In the genomic region with DNA sequence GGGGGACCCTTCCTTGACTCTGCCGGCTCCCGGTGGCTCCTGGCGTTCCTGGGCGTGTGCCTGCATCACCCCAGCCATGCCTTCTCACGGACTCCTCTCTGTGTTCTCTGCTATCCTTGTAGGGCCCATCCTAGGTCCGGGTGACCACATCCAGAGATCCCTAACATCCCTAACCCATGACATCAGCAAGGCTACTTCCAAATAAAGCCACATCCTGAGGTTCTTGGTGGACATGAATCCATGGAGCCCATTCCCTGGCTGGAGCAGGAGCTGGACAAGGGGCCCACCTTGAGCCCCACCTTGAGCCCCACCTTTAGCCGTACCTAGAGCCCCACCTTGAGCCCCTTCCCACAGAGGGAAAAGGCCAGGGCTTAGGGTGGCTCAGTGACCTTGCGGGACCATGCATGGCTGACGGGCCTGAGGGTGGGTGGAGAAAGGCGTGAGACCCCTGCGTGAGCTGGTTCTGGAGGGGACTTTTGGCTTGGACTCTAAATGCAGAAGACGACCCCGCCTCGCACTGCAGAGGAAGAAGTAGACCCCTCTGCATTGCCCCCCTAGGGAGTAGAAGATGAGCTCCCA, we compare ENCODE assay signal across 15 cellular contexts.
"Had no signal": no experiment of that assay in that cellular context is flagged by ENCODE, and none has a peak within 500 bp of the region (broad histone marks: within the 10 kb centered on the region; RNA-seq: fewer than 3 reads in every experiment).

No MANE protein-coding gene starts in this region.

- H3K9me3 ChIP-seq: esophagus squamous epithelium, ovary, tibial artery, vagina had no signal

- ATAC-seq: activated CD8-positive, alpha-beta memory T cell treated with anti-CD3 and anti-CD28 coated beads, Interleukin-2, amount 10 ng/mL, durations not matched to agents 7 days and 5 days; activated naive CD4-positive, alpha-beta T cell treated with anti-CD3 and anti-CD28 coated beads, Interleukin-2, amount 50 U/mL, for 72 hours had no signal

- FAIRE-seq: endothelial cell of umbilical vein had no signal

- H3K27me3 ChIP-seq: ovary, vagina had no signal

- H3K36me3 ChIP-seq: esophagus squamous epithelium, ovary, tibial artery, vagina had no signal

- H3K27ac ChIP-seq: coronary artery, esophagus squamous epithelium, ovary, tibial artery, vagina, VCaP had no signal

- H3K4me3 ChIP-seq: coronary artery, esophagus squamous epithelium, lung, ovary, tibial artery, vagina had no signal

- DNase-seq: activated CD4-positive, alpha-beta memory T cell treated with anti-CD3 and anti-CD28 coated beads for 36 hours; activated CD8-positive, alpha-beta memory T cell treated with anti-CD3 and anti-CD28 coated beads, Interleukin-2, amount 10 ng/mL, durations not matched to agents 7 days and 5 days; activated gamma-delta T cell; activated T-cell treated with anti-CD3 and anti-CD28 coated beads, Interleukin-2, amount 50 U/mL, for 1 hour; central memory CD4-positive, alpha-beta T cell; esophagus squamous epithelium; midbrain had no signal
